In genomic region chrX:37644381-37645305, GRCh38 we compare ENCODE assay signal across 22 cellular contexts. TPM values are rescaled to one million over a fixed set of nuclear protein-coding genes. Genes with fewer than 3 reads are reported as not detected.
DNase-seq lines count a peak whose midpoint lies in the region; ATAC-seq and TF ChIP-seq lines count a peak whose summit lies in the region.
"Had no signal": no experiment of that assay in that cellular context is flagged by ENCODE, and none has a peak within 500 bp of the region (broad histone marks: within the 10 kb centered on the region; RNA-seq: fewer than 3 reads in every experiment).

No MANE protein-coding gene starts in this region.

- H3K27ac Mint-ChIP-seq in activated naive CD8-positive, alpha-beta T cell treated with anti-CD3 and anti-CD28 coated beads for 36 hours = no peak overlapping the region
- H3K27ac Mint-ChIP-seq: naive thymus-derived CD8-positive, alpha-beta T cell had no signal

- no peak overlapping the region for H2BK120ac ChIP-seq in trophoblast cell (ENCODE audit: insufficient read depth, low read length, poor library complexity)

- H3K9ac ChIP-seq in trophoblast cell (ENCODE audit: low read length) = no peak overlapping the region

- TF ChIP-seq EP300 in suprapubic skin (IDR thresholded peaks at IDR 0.05) = no peak

- H4K8ac ChIP-seq in trophoblast cell (ENCODE audit: low read depth, low read length) = no peak overlapping the region

- no peak overlapping the region for H4K91ac ChIP-seq in trophoblast cell (ENCODE audit: low read depth, low read length)

- H3K4me2 ChIP-seq in trophoblast cell (ENCODE audit: low read length) = no peak overlapping the region

- no peak for ATAC-seq in activated CD4-positive, CD25-positive, alpha-beta regulatory T cell treated with anti-CD3 and anti-CD28 coated beads, Interleukin-2, amount 50 U/mL, for 24 hours
- ATAC-seq: heart right ventricle; HepG2; left lobe of liver; naive thymus-derived CD8-positive, alpha-beta T cell had no signal

- H3K18ac ChIP-seq in trophoblast cell (ENCODE audit: low read length) = no peak overlapping the region

- H4K12ac ChIP-seq in trophoblast cell (ENCODE audit: low read depth, low read length) = no peak overlapping the region

- no peaks in the 10 kb centered on the region for H3K4me1 Mint-ChIP-seq in activated naive CD8-positive, alpha-beta T cell treated with anti-CD3 and anti-CD28 coated beads for 36 hours
- H3K4me1 Mint-ChIP-seq: naive thymus-derived CD8-positive, alpha-beta T cell had no signal

- no peak overlapping the region for H2AFZ ChIP-seq in trophoblast cell (ENCODE audit: insufficient read depth, low read length, poor library complexity)

- H3K27me3 Mint-ChIP-seq in activated naive CD8-positive, alpha-beta T cell treated with anti-CD3 and anti-CD28 coated beads for 36 hours = no peaks in the 10 kb centered on the region

- no peaks in the 10 kb centered on the region for H3K36me3 Mint-ChIP-seq in activated naive CD8-positive, alpha-beta T cell treated with anti-CD3 and anti-CD28 coated beads for 36 hours
- H3K36me3 Mint-ChIP-seq: naive thymus-derived CD8-positive, alpha-beta T cell had no signal

- peak; percentile 31 for DNase-seq in HPDE6-E6E7 (ENCODE audit: extremely low spot score)
- DNase-seq in RPMI7951 (ENCODE audit: low read depth) = peak; percentile 3
- DNase-seq in erythroblast (lab: John Stamatoyannopoulos, UW) = peak; percentile 4 to 31
- DNase-seq in trophoblast cell = peak; percentile 16 to 70
- DNase-seq in activated naive CD8-positive, alpha-beta T cell treated with anti-CD3 and anti-CD28 coated beads for 36 hours = no peak
- no peak for DNase-seq in suprapubic skin (ENCODE audit: low spot score in 2 of 2)
- DNase-seq: ACHN; activated CD8-positive, alpha-beta memory T cell treated with anti-CD3 and anti-CD28 coated beads for 24 hours; activated naive CD4-positive, alpha-beta T cell treated with Interleukin-2 at 50 U/mL for 16 hours; activated T-cell treated with anti-CD3 and anti-CD28 coated beads, Interleukin-2, amount 50 U/mL, for 48 hours; H7; heart right ventricle; naive thymus-derived CD8-positive, alpha-beta T cell; NCI-H1092 treated with DMSO at 0.1 percent for 48 hours; NCI-H1930; NCI-H345; occipital lobe; SIG-M5 had no signal

- TF ChIP-seq CTCF in suprapubic skin (IDR thresholded peaks at IDR 0.05) = no peak

- H3K4me3 ChIP-seq in trophoblast cell (ENCODE audit: low read depth, low read length) (no peak overlapping the region), suprapubic skin (no peak overlapping the region)
- H3K4me3 ChIP-seq: heart right ventricle had no signal

- no peak overlapping the region for H3K4me3 Mint-ChIP-seq in activated naive CD8-positive, alpha-beta T cell treated with anti-CD3 and anti-CD28 coated beads for 36 hours
- H3K4me3 Mint-ChIP-seq: naive thymus-derived CD8-positive, alpha-beta T cell had no signal

- H3K27me3 ChIP-seq in trophoblast cell (ENCODE audit: insufficient read depth, low read length) (no peaks in the 10 kb centered on the region), suprapubic skin (no peaks in the 10 kb centered on the region)

- no peaks in the 10 kb centered on the region for H3K36me3 ChIP-seq in trophoblast cell (ENCODE audit: control insufficient read depth in 1 of 2, insufficient read depth in 2 of 2, low read length in 2 of 2)
- H3K36me3 ChIP-seq in suprapubic skin = no peaks in the 10 kb centered on the region
- H3K36me3 ChIP-seq: heart right ventricle had no signal

- H3K9me3 Mint-ChIP-seq in activated naive CD8-positive, alpha-beta T cell treated with anti-CD3 and anti-CD28 coated beads for 36 hours = peaks cover 2% of the 10 kb centered on the region

- no peak overlapping the region for H3K4ac ChIP-seq in trophoblast cell (ENCODE audit: low read depth, low read length)

- no peak overlapping the region for H2BK12ac ChIP-seq in trophoblast cell (ENCODE audit: low read length)

- no peak overlapping the region for H2BK5ac ChIP-seq in trophoblast cell (ENCODE audit: low read depth, low read length, poor library complexity)

- WGBS in trophoblast cell (ENCODE audit: extremely low coverage, insufficient coverage, insufficient read length) = no CpG with 5 or more reads among the region's 6 CpGs
- 40% methylated on average over 6 of the region's 6 CpGs for WGBS in suprapubic skin

- no peak overlapping the region for H3K14ac ChIP-seq in trophoblast cell (ENCODE audit: low read length)

- H3K27ac ChIP-seq in trophoblast cell (ENCODE audit: low read depth, low read length) = no peak overlapping the region
- no peak overlapping the region for H3K27ac ChIP-seq in suprapubic skin
- H3K27ac ChIP-seq: heart right ventricle had no signal

- H3K9me3 ChIP-seq in trophoblast cell (ENCODE audit: insufficient read depth, low read depth, low read length) (no peaks in the 10 kb centered on the region), suprapubic skin (no peaks in the 10 kb centered on the region)
- H3K9me3 ChIP-seq: heart right ventricle had no signal

- no peaks in the 10 kb centered on the region for H3K79me2 ChIP-seq in trophoblast cell (ENCODE audit: control insufficient read depth, insufficient read depth, low read length, poor library complexity)

- TF ChIP-seq POLR2A in erythroblast (IDR thresholded peaks at IDR 0.05; ENCODE audit: low read length) = no peak
- TF ChIP-seq POLR2A in suprapubic skin (IDR thresholded peaks at IDR 0.05) = no peak

- peaks cover 4 to 5% of the 10 kb centered on the region in 2 experiments for H3K4me1 ChIP-seq in trophoblast cell (ENCODE audit: control insufficient read depth in 1 of 2, insufficient read depth in 2 of 2, low read length in 2 of 2)
- no peaks in the 10 kb centered on the region for H3K4me1 ChIP-seq in suprapubic skin
- H3K4me1 ChIP-seq: heart right ventricle had no signal

- no peak overlapping the region for H3K23ac ChIP-seq in trophoblast cell (ENCODE audit: low read length)

- H3K79me1 ChIP-seq in trophoblast cell (ENCODE audit: low read length) = no peaks in the 10 kb centered on the region

- no peak overlapping the region for H2AK5ac ChIP-seq in trophoblast cell (ENCODE audit: low read length)

RNA-seq across cellular contexts. Expression of gene XK, which starts 40.9 kb away (rescaled TPM):
- total RNA-seq in RPMI7951 (2014; rRNA removed; shearing (Covaris generic)) = under 0.01 and 0.12 TPM in 2 replicates
- polyA plus RNA-seq in trophoblast cell (2013) = 0.06 and 0.07 TPM in 2 replicates
- total RNA-seq in activated naive CD8-positive, alpha-beta T cell treated with anti-CD3 and anti-CD28 coated beads for 36 hours = under 1 TPM; 0.06 to 0.12 TPM
- 1 to 10 TPM; 1.1 to 2.3 (median 1.7) TPM for total RNA-seq in suprapubic skin
- total RNA-seq: HepG2; naive thymus-derived CD8-positive, alpha-beta T cell had no signal
- polyA plus RNA-seq: BJ; HepG2; naive thymus-derived CD8-positive, alpha-beta T cell had no signal

Comparison
In these comparisons a context has a peak if more than half of its experiments do, and no peak if none do; other contexts are left out.
1. DNase-seq: peak in HPDE6-E6E7 (single experiment), RPMI7951 (single experiment), erythroblast (2 of 2) and trophoblast cell (2 of 2); none in activated naive CD8-positive, alpha-beta T cell treated with anti-CD3 and anti-CD28 coated beads for 36 hours (single experiment) and suprapubic skin (0 of 2).